1 cellular context compared by ENCODE assay signal in genomic region chr9:132015866-132016265, GRCh38.
TF ChIP-seq lines count a peak whose summit lies in the region.

No MANE protein-coding gene starts in this region.

TF ChIP-seq in HepG2, 621 proteins besides CTCF, POLR2A, EP300 and RAD21 (continued from another document):
- TF ChIP-seq MAFK (conservative IDR thresholded peaks at IDR 0.05 in 1 of 2, IDR thresholded peaks at IDR 0.05 in 1 of 2; ENCODE audit: low read length in 2 of 2) = peak in 1 of 2 experiments; percentile 63; a peak in 2 of 4 replicates
- TF ChIP-seq ZNF101 (CRISPR knock-in tag; IDR thresholded peaks at IDR 0.05; ENCODE audit: borderline replicate concordance, low read depth) = no peak
